In genomic region chr5:152674403-152674802, GRCh38 we compare ENCODE assay signal across 21 cellular contexts.
DNase-seq lines count a peak whose midpoint lies in the region; ATAC-seq and TF ChIP-seq lines count a peak whose summit lies in the region.
"Had no signal": no experiment of that assay in that cellular context is flagged by ENCODE, and none has a peak within 500 bp of the region (broad histone marks: within the 10 kb centered on the region; RNA-seq: fewer than 3 reads in every experiment).

No MANE protein-coding gene starts in this region.

- H3K4me3 ChIP-seq in right atrium auricular region (no peak overlapping the region), right cardiac atrium (ENCODE audit: low read length) (no peak overlapping the region)
- H3K4me3 ChIP-seq: A549; BLaER1 treated with 17β-estradiol and CSF1 and Interleukin-3, amounts not matched to agents 10 nM and 100 nM; GM23338 had no signal

- no peak for TF ChIP-seq CTCF in right atrium auricular region (IDR thresholded peaks at IDR 0.05)

- H3K36me3 ChIP-seq in right atrium auricular region = no peaks in the 10 kb centered on the region
- H3K36me3 ChIP-seq: BE2C; BLaER1 treated with 17β-estradiol and CSF1 and Interleukin-3, amounts not matched to agents 10 nM and 100 nM had no signal

- DNase-seq in Right ventricle myocardium superior (no peak), right atrium auricular region (ENCODE audit: low spot score) (no peak), right cardiac atrium (no peak), left kidney (ENCODE audit: low read depth, low spot score) (peak; percentile 7), amygdala (lab: John Stamatoyannopoulos, UW) (no peak)
- DNase-seq: 8988T; ACHN; AML-193; BE2C; CD4-positive, alpha-beta T cell; CD8-positive, alpha-beta memory T cell; DMS 273 treated with DMSO at 0.1 percent for 48 hours; DMS79; EL; GF-D8; H9; HFFc6 had no signal

- peak; percentile 76 for ATAC-seq in Right ventricle myocardium superior (ENCODE audit: poor library complexity)
- peak; percentile 46 to 51 for ATAC-seq in right cardiac atrium
- ATAC-seq in HG03565 (IDR thresholded peaks at IDR 0.05; ENCODE audit: unreplicated experiment) = no peak
- ATAC-seq: A549, GM23338 had no signal

- intact Hi-C loops in Right ventricle myocardium superior (cut with DNase I) (no loop called here), right cardiac atrium (cut with DNase I) (no loop called here)

- no peaks in the 10 kb centered on the region for H3K4me1 ChIP-seq in right atrium auricular region
- H3K4me1 ChIP-seq in right cardiac atrium (ENCODE audit: control insufficient read depth, insufficient read depth, low read length) = peaks cover 3% of the 10 kb centered on the region
- H3K4me1 ChIP-seq: A549; BE2C; BLaER1 treated with 17β-estradiol and CSF1 and Interleukin-3, amounts not matched to agents 10 nM and 100 nM had no signal

- H3K9me3 ChIP-seq in right atrium auricular region (no peaks in the 10 kb centered on the region), right cardiac atrium (ENCODE audit: control insufficient read depth, low read length) (no peaks in the 10 kb centered on the region)
- H3K9me3 ChIP-seq: A549; BE2C; BLaER1 treated with 17β-estradiol and CSF1 and Interleukin-3, amounts not matched to agents 10 nM and 100 nM had no signal

- 77% methylated on average over 1 of the region's 1 CpG for WGBS in right cardiac atrium

- H3K27me3 ChIP-seq in right atrium auricular region (no peaks in the 10 kb centered on the region), right cardiac atrium (ENCODE audit: control insufficient read depth, insufficient read depth) (no peaks in the 10 kb centered on the region)
- H3K27me3 ChIP-seq: BE2C; BLaER1 treated with 17β-estradiol and CSF1 and Interleukin-3, amounts not matched to agents 10 nM and 100 nM had no signal

- no peak overlapping the region for H3K27ac ChIP-seq in right atrium auricular region
- H3K27ac ChIP-seq in right cardiac atrium (ENCODE audit: low read length) = no peak overlapping the region
- H3K27ac ChIP-seq: A549; BLaER1 treated with 17β-estradiol and CSF1 and Interleukin-3, amounts not matched to agents 10 nM and 100 nM had no signal
